1 cellular context compared by ENCODE assay signal in the genomic region with DNA sequence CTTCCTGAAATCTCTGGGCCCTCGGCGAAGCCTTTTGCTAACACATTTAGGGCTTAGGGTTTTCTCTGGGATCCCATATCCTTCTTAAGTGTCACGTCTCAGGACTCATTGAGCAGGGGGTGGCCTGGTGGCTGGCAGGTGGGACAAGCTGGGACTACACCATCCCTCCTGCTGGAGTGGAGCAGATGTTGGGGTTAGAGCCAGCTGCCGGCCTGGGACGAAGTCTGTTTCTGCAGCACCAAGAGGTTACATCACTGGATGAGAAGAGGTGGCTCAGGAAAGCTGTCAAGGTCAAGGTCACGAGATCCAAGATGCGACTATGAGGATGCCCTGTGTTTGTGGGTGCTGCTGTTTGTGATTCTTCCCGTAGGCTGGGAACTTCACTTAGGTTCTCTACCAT.
TF ChIP-seq lines count a peak whose summit lies in the region.

No MANE protein-coding gene starts in this region.

TF ChIP-seq in endothelial cell of umbilical vein, 7 proteins besides CTCF, POLR2A, EP300 and RAD21:
- TF ChIP-seq, protein P1, sequence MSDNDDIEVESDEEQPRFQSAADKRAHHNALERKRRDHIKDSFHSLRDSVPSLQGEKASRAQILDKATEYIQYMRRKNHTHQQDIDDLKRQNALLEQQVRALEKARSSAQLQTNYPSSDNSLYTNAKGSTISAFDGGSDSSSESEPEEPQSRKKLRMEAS (IDR thresholded peaks at IDR 0.05; ENCODE audit: insufficient read depth, insufficient read length): no peak
- no peak for TF ChIP-seq MYC (IDR thresholded peaks at IDR 0.05; ENCODE audit: low read depth, low read length)
- no peak for TF ChIP-seq POLR2AphosphoS5 (IDR thresholded peaks at IDR 0.05; ENCODE audit: insufficient read depth, low read depth, low read length)
- TF ChIP-seq FOS (IDR thresholded peaks at IDR 0.05; ENCODE audit: borderline replicate concordance, insufficient read depth, low read length): no peak
- no peak for TF ChIP-seq EZH2 (IDR thresholded peaks at IDR 0.05; ENCODE audit: borderline replicate concordance, low read depth, low read length, severe bottlenecking)
